Comparison of ENCODE assay signal across 12 cellular contexts in the genomic region with DNA sequence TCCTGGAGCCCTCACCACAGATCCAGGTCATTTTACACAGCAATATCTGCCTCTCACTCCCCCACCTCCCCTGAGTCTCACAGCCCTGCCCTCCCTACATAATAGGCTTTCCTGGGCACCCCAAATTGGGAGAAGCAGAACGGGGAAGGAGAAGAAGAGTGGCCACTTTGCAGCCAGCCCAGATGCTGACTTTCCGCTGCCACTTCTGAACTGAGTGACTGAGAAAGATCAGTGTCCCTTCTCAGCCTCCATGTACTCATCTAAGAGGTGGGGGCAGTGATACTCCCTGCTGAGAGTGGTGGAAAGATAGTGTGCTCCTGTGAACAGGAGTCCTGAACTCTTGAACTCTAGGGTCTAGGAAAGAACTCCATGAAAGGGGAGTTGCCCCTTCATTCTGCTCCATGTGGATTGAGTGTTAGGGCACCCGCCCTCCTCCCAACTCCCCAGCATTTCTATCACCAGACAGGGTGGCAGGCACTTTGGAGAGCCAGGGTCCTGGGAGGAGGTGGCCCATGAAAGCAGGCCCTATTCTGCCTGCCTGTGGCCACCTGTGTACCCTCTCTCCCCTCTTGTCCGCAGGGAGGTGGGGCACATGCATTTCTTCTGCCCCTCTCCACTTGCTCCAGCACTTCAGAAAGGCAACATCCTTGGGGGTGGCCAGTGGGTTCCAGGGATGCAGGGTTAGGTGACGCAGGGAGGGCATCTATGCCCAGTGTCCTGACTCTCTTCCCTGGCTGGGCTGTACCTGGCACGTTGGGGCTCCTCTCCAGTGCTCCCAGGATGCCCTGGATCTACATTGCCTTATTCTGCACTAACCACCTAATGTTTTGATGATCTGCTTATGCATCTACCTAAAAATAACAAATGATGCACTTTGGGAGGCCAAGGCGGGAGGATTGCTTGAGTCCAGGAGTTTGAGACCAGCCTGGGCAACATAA. TPM values are rescaled to one million over a fixed set of nuclear protein-coding genes. Genes with fewer than 3 reads are reported as not detected.
DNase-seq lines count a peak whose midpoint lies in the region; ATAC-seq, FAIRE-seq and TF ChIP-seq lines count a peak whose summit lies in the region.
"Had no signal": no experiment of that assay in that cellular context is flagged by ENCODE, and none has a peak within 500 bp of the region (broad histone marks: within the 10 kb centered on the region; RNA-seq: fewer than 3 reads in every experiment).

No MANE protein-coding gene starts in this region.

- H3K4me3 Mint-ChIP-seq in activated B cell treated with CpG ODN at 0.5 μM for 24 hours: peak overlapping the region; percentile 29

- H3K9ac ChIP-seq in keratinocyte (ENCODE audit: control insufficient read depth, extremely low read depth, insufficient read depth, low read length): peak overlapping the region; percentile 53

- WGBS in A549 (ENCODE audit: missing lambda C conversion rate): 74% methylated on average over 5 of the region's 7 CpGs

- no peak for TF ChIP-seq RAD21 in A549 (conservative IDR thresholded peaks at IDR 0.05 in 1 of 2, IDR thresholded peaks at IDR 0.05 in 1 of 2)

- POLR2A ChIA-PET in A549 (lab: Yijun Ruan, JAX): interaction anchor here (0.6 kb wide), 1 partner anchor 44 kb away, joined by 4 read pairs; the partner anchor contains the start of gene VEGFA
- POLR2A ChIA-PET in activated B cell treated with CpG ODN at 0.5 μM for 24 hours (lab: Charles Lee): interaction anchor here (0.9 to 1.8 kb wide), 8 partner anchors 11 to 520 kb away, joined by 3 to 46 read pairs (median 5); partner anchors contain the start of genes GTPBP2, HSP90AB1 and VEGFA

- FAIRE-seq in A549 (lab: Jason Lieb, UNC) (no peak), keratinocyte (lab: Jason Lieb, UNC) (no peak)
- FAIRE-seq: endothelial cell of umbilical vein had no signal

- TF ChIP-seq CTCF in A549 (IDR thresholded peaks at IDR 0.05): no peak
- no peak for TF ChIP-seq CTCF in activated B cell treated with CpG ODN at 0.5 μM for 24 hours (IDR thresholded peaks at IDR 0.05)
- no peak for TF ChIP-seq CTCF in keratinocyte (optimal IDR thresholded peaks at IDR 0.05 in 1 of 3, IDR thresholded peaks at IDR 0.05 in 1 of 3, conservative IDR thresholded peaks at IDR 0.05 in 1 of 3; ENCODE audit: extremely low read depth in 1 of 3, insufficient read depth in 2 of 3, low read length in 3 of 3)

- no peaks in the 10 kb centered on the region for H3K36me3 ChIP-seq in keratinocyte (ENCODE audit: control insufficient read depth in 2 of 2, extremely low read depth in 1 of 2, insufficient read depth in 2 of 2, low read length in 2 of 2)
- H3K36me3 ChIP-seq: MG63, thoracic aorta, WERI-Rb-1 had no signal

- peak overlapping the region; percentile 35 to 62; a peak in 2 of 6 replicates for H3K27ac ChIP-seq in A549
- peak overlapping the region; percentile 62 for H3K27ac ChIP-seq in keratinocyte (ENCODE audit: control insufficient read depth, insufficient read depth, low read length)
- H3K27ac ChIP-seq: thoracic aorta, WERI-Rb-1 had no signal

- dilution Hi-C loops in keratinocyte (cut with MboI; ENCODE audit: extremely low pct_ligation_motif_present, low sequenced_read_pairs): no loop called here

- TF ChIP-seq EP300 in A549 (IDR thresholded peaks at IDR 0.05): no peak

- H3K36me3 Mint-ChIP-seq in activated B cell treated with CpG ODN at 0.5 μM for 24 hours (ENCODE audit: low read depth): no peaks in the 10 kb centered on the region

- H3K9me3 Mint-ChIP-seq in activated B cell treated with CpG ODN at 0.5 μM for 24 hours: peaks cover 4% of the 10 kb centered on the region

- no peaks in the 10 kb centered on the region for H3K27me3 Mint-ChIP-seq in activated B cell treated with CpG ODN at 0.5 μM for 24 hours

- intact Hi-C loops in activated B cell treated with CpG ODN at 0.5 μM for 24 hours (cut with micrococcal nuclease): loop anchor here (1.0 to 10.0 kb wide), 3 partner anchors 11 to 429 kb away; partner anchors contain the start of gene CAPN11

- peak overlapping the region; percentile 81 for H3K27ac Mint-ChIP-seq in activated B cell treated with CpG ODN at 0.5 μM for 24 hours

- ATAC-seq in A549 (0 out of 6 replicates have a peak, but pooled peaks of 1 of the 2 experiments have one; percentile 8), GM18907 (IDR thresholded peaks at IDR 0.05; ENCODE audit: unreplicated experiment) (peak; percentile 7), activated B cell treated with CpG ODN at 0.5 μM for 24 hours (ENCODE audit: low read depth) (no peak), HG02870 (IDR thresholded peaks at IDR 0.05; ENCODE audit: unreplicated experiment) (no peak), GM21723 (IDR thresholded peaks at IDR 0.05; ENCODE audit: unreplicated experiment) (no peak), HG03175 (IDR thresholded peaks at IDR 0.05; ENCODE audit: unreplicated experiment) (no peak)

- no peak overlapping the region for H3K4me2 ChIP-seq in A549
- peak overlapping the region; percentile 27 for H3K4me2 ChIP-seq in keratinocyte (ENCODE audit: control insufficient read depth, extremely low read depth, insufficient read depth, low read depth, low read length)

- CTCF ChIA-PET in A549 (lab: Yijun Ruan, JAX) (interaction anchor here (1.0 to 2.0 kb wide), 5 partner anchors 9 to 349 kb away, joined by 3 to 9 read pairs (median 3); partner anchors contain the start of gene VEGFA), activated B cell treated with CpG ODN at 0.5 μM for 24 hours (lab: Charles Lee) (interaction anchor here (1.5 to 5.1 kb wide), 7 partner anchors 11 to 353 kb away, joined by 5 to 27 read pairs (median 18); partner anchors contain the start of gene VEGFA)

- H3K27me3 ChIP-seq in keratinocyte (ENCODE audit: control insufficient read depth, extremely low read depth, insufficient read depth, low read length): no peaks in the 10 kb centered on the region
- H3K27me3 ChIP-seq: MG63 had no signal

- H3K9me3 ChIP-seq in A549 (peaks cover 11% of the 10 kb centered on the region; the same call in 2 of the 3 replicates), keratinocyte (ENCODE audit: control insufficient read depth, low read depth, low read length) (no peaks in the 10 kb centered on the region)
- H3K9me3 ChIP-seq: MG63 had no signal

- no peaks in the 10 kb centered on the region for H4K20me1 ChIP-seq in keratinocyte (ENCODE audit: control insufficient read depth, extremely low read depth, insufficient read depth, low read length)

- H2AFZ ChIP-seq in keratinocyte (ENCODE audit: control insufficient read depth, low read length): no peak overlapping the region

- H3K4me1 ChIP-seq in A549 (peaks cover 9% of the 10 kb centered on the region; the same call in 2 of the 3 replicates), keratinocyte (ENCODE audit: control insufficient read depth, extremely low read depth, insufficient read depth, low read length) (peaks cover 37% of the 10 kb centered on the region)

- H3K4me3 ChIP-seq in A549 (no peak overlapping the region), keratinocyte (ENCODE audit: control insufficient read depth in 2 of 3, extremely low read depth in 1 of 3, insufficient read depth in 2 of 3, low read depth in 1 of 3, low read length in 3 of 3) (peak overlapping the region in 1 of 3 experiments; percentile 21)
- H3K4me3 ChIP-seq: MG63, thoracic aorta had no signal

- H3K9me1 ChIP-seq in keratinocyte (ENCODE audit: control insufficient read depth, extremely low read depth, insufficient read depth, low read length): no peaks in the 10 kb centered on the region

- peaks cover 27% of the 10 kb centered on the region for H3K4me1 Mint-ChIP-seq in activated B cell treated with CpG ODN at 0.5 μM for 24 hours

- no peak for TF ChIP-seq POLR2A in A549 (IDR thresholded peaks at IDR 0.05; ENCODE audit: low read length)

- DNase-seq in A549 (ENCODE audit: low read depth in 1 of 2, low spot score in 1 of 2): no peak
- DNase-seq in activated B cell treated with CpG ODN at 0.5 μM for 24 hours: no peak
- DNase-seq in keratinocyte (ENCODE audit: low read depth, low spot score): no peak
- DNase-seq in foreskin melanocyte: no peak
- DNase-seq: WERI-Rb-1 had no signal

- H3K79me2 ChIP-seq in keratinocyte (ENCODE audit: control insufficient read depth, insufficient read depth, low read length): no peaks in the 10 kb centered on the region

TF ChIP-seq in A549, 52 proteins besides CTCF, POLR2A, EP300 and RAD21 (continues in another document):
- TF ChIP-seq CBX8 (IDR thresholded peaks at IDR 0.05): no peak
- TF ChIP-seq KDM1A (IDR thresholded peaks at IDR 0.05; ENCODE audit: low read depth): no peak
- no peak for TF ChIP-seq HOXA7 (CRISPR knock-in tag; IDR thresholded peaks at IDR 0.05)

RNA-seq across cellular contexts. Expression of gene MRPS18A, which starts 38.3 kb away (rescaled TPM):
- 44.2 and 54.2 TPM in 2 replicates for polyA plus RNA-seq in A549 (2011; rRNA removed)
- 63.2 and 69.3 TPM in 2 replicates for polyA plus RNA-seq in A549 (2012; cell fraction: cytosol; rRNA removed)
- 48.8 and 60.2 TPM in 2 replicates for polyA plus RNA-seq in A549 (2012; cell fraction: nucleus; rRNA removed)
- 38.0 to 42.1 TPM (median 41.1 TPM) in 3 replicates for polyA plus RNA-seq in A549 (2017; fragmentation: RNase III; extraction: RNeasy Plus Mini Kit Qiagen cat#74134 plus additional on column Dnase treatment)
- polyA minus RNA-seq in A549 (2011; rRNA and poly(A)+ RNA removed): 60.9 and 76.0 TPM in 2 replicates
- total RNA-seq in activated B cell treated with CpG ODN at 0.5 μM for 24 hours: 57.0 and 59.1 TPM in 2 replicates
- polyA plus RNA-seq in keratinocyte: 48.8 to 62.8 TPM (median 54.5 TPM) in 3 replicates
- 15.7 TPM for polyA plus RNA-seq in keratinocyte (2011; ENCODE audit: low read depth)
- 40.7 and 52.6 TPM in 2 replicates for polyA plus RNA-seq in keratinocyte (2011; cell fraction: cytosol; rRNA removed)
- 37.2 and 42.3 TPM in 2 replicates for polyA plus RNA-seq in keratinocyte (2011; cell fraction: nucleus; rRNA removed)
- polyA plus RNA-seq in keratinocyte (2012; ENCODE audit: low replicate concordance): 39.8 and 53.6 TPM in 2 replicates
- polyA minus RNA-seq in keratinocyte: 54.2 to 64.3 TPM (median 59.7 TPM) in 3 replicates
- 31.3 TPM for polyA minus RNA-seq in keratinocyte (2011; cell fraction: cytosol; rRNA and poly(A)+ RNA removed)
- polyA minus RNA-seq in keratinocyte (2011; cell fraction: nucleus; rRNA and poly(A)+ RNA removed): 16.5 and 25.8 TPM in 2 replicates

RNA-seq across cellular contexts. Expression of gene VEGFA, which starts 44.1 kb away (rescaled TPM):
- 83.7 and 101 TPM in 2 replicates for polyA plus RNA-seq in A549 (2011; rRNA removed)
- 71.6 and 78.6 TPM in 2 replicates for polyA plus RNA-seq in A549 (2012; cell fraction: cytosol; rRNA removed)
- 87.2 and 111 TPM in 2 replicates for polyA plus RNA-seq in A549 (2012; cell fraction: nucleus; rRNA removed)
- polyA plus RNA-seq in A549 (2017; fragmentation: RNase III; extraction: RNeasy Plus Mini Kit Qiagen cat#74134 plus additional on column Dnase treatment): 35.4 to 41.1 TPM (median 35.8 TPM) in 3 replicates
- polyA minus RNA-seq in A549 (2011; rRNA and poly(A)+ RNA removed): 125 and 135 TPM in 2 replicates
- 29.0 and 31.3 TPM in 2 replicates for total RNA-seq in activated B cell treated with CpG ODN at 0.5 μM for 24 hours
- 91.3 to 191 TPM (median 149 TPM) in 3 replicates for polyA plus RNA-seq in keratinocyte
- polyA plus RNA-seq in keratinocyte (2011; ENCODE audit: low read depth): 77.1 TPM
- 40.0 and 40.3 TPM in 2 replicates for polyA plus RNA-seq in keratinocyte (2011; cell fraction: cytosol; rRNA removed)
- polyA plus RNA-seq in keratinocyte (2011; cell fraction: nucleus; rRNA removed): 532 and 640 TPM in 2 replicates
- 59.3 and 124 TPM in 2 replicates for polyA plus RNA-seq in keratinocyte (2012; ENCODE audit: low replicate concordance)
- polyA minus RNA-seq in keratinocyte: 142 to 449 TPM (median 209 TPM) in 3 replicates
- polyA minus RNA-seq in keratinocyte (2011; cell fraction: cytosol; rRNA and poly(A)+ RNA removed): 20.7 TPM
- 96.5 and 113 TPM in 2 replicates for polyA minus RNA-seq in keratinocyte (2011; cell fraction: nucleus; rRNA and poly(A)+ RNA removed)
